ENCODE assay signal across 8 cellular contexts in genomic region chr17:76381633-76382304, GRCh38. TPM values are rescaled to one million over a fixed set of nuclear protein-coding genes. Genes with fewer than 3 reads are reported as not detected.
DNase-seq lines count a peak whose midpoint lies in the region; ATAC-seq and TF ChIP-seq lines count a peak whose summit lies in the region.

No MANE protein-coding gene starts in this region.

- intact Hi-C loops in activated CD4-positive, alpha-beta memory T cell treated with anti-CD3 and anti-CD28 coated beads for 36 hours (cut with micrococcal nuclease) = loop anchor here (10.0 kb wide), 1 partner anchor 247 kb away; no protein-coding TSS in a partner anchor

- no peak for TF ChIP-seq POLR2A in upper lobe of left lung (IDR thresholded peaks at IDR 0.05)

- no peak for ATAC-seq in activated naive CD8-positive, alpha-beta T cell treated with anti-CD3 and anti-CD28 coated beads, Interleukin-2, amount 50 U/mL, for 24 hours
- no peak for ATAC-seq in upper lobe of left lung (ENCODE audit: low FRiP score in 2 of 2)

- no peak for DNase-seq in activated naive CD8-positive, alpha-beta T cell treated with anti-CD3 and anti-CD28 coated beads for 36 hours
- no peak for DNase-seq in activated naive CD8-positive, alpha-beta T cell treated with anti-CD3 and anti-CD28 coated beads, Interleukin-2, amount 50 U/mL, for 24 hours
- DNase-seq in activated CD4-positive, alpha-beta memory T cell treated with anti-CD3 and anti-CD28 coated beads for 36 hours = no peak
- DNase-seq in immature natural killer cell (no peak), upper lobe of left lung (peak in 1 of 2 donors; percentile 51), RPMI8226 (no peak), GM10248 (ENCODE audit: extremely low spot score) (no peak), NCI-H1417 (lab: John Stamatoyannopoulos, UW) (no peak)

- CTCF ChIA-PET in activated CD4-positive, alpha-beta memory T cell treated with anti-CD3 and anti-CD28 coated beads for 36 hours (lab: Charles Lee) = interaction anchor here (0.6 to 8.6 kb wide), 5 partner anchors 16 to 368 kb away, joined by 3 to 97 read pairs (median 7); partner anchors contain the start of gene PRPSAP1
- CTCF ChIA-PET in GM10248 (lab: Yijun Ruan, JAX) = interaction anchor here (1.1 to 2.9 kb wide), 9 partner anchors 9 to 80 kb away, joined by 3 to 21 read pairs (median 5); partner anchors contain the start of gene PRPSAP1

- peaks cover 0 to 5% (median 0%) of the 10 kb centered on the region in 4 donors for H3K36me3 ChIP-seq in upper lobe of left lung

- peaks cover 4% of the 10 kb centered on the region for H3K4me1 Mint-ChIP-seq in activated naive CD8-positive, alpha-beta T cell treated with anti-CD3 and anti-CD28 coated beads for 36 hours
- H3K4me1 Mint-ChIP-seq in activated naive CD8-positive, alpha-beta T cell treated with anti-CD3 and anti-CD28 coated beads, Interleukin-2, amount 50 U/mL, for 24 hours = peaks cover 15% of the 10 kb centered on the region
- peaks cover 8% of the 10 kb centered on the region for H3K4me1 Mint-ChIP-seq in activated CD4-positive, alpha-beta memory T cell treated with anti-CD3 and anti-CD28 coated beads for 36 hours (ENCODE audit: low read depth)
- H3K4me1 Mint-ChIP-seq in immature natural killer cell = peaks cover 6 to 11% of the 10 kb centered on the region in 2 donors

- H3K27me3 Mint-ChIP-seq in activated naive CD8-positive, alpha-beta T cell treated with anti-CD3 and anti-CD28 coated beads for 36 hours = no peaks in the 10 kb centered on the region
- peaks cover 4% of the 10 kb centered on the region for H3K27me3 Mint-ChIP-seq in activated naive CD8-positive, alpha-beta T cell treated with anti-CD3 and anti-CD28 coated beads, Interleukin-2, amount 50 U/mL, for 24 hours
- H3K27me3 Mint-ChIP-seq in activated CD4-positive, alpha-beta memory T cell treated with anti-CD3 and anti-CD28 coated beads for 36 hours = no peaks in the 10 kb centered on the region
- peaks cover 0 to 5% (median 4%) of the 10 kb centered on the region in 3 donors for H3K27me3 Mint-ChIP-seq in immature natural killer cell (ENCODE audit: low read depth in 3 of 3)

- no peaks in the 10 kb centered on the region for H3K9me3 ChIP-seq in upper lobe of left lung

- H3K4me3 Mint-ChIP-seq in activated naive CD8-positive, alpha-beta T cell treated with anti-CD3 and anti-CD28 coated beads for 36 hours = peak overlapping the region; percentile 14
- no peak overlapping the region for H3K4me3 Mint-ChIP-seq in activated naive CD8-positive, alpha-beta T cell treated with anti-CD3 and anti-CD28 coated beads, Interleukin-2, amount 50 U/mL, for 24 hours
- H3K4me3 Mint-ChIP-seq in activated CD4-positive, alpha-beta memory T cell treated with anti-CD3 and anti-CD28 coated beads for 36 hours = peak overlapping the region; percentile 50
- H3K4me3 Mint-ChIP-seq in immature natural killer cell = peak overlapping the region; percentile 38 to 59 (median 47)

- peak overlapping the region in 2 of 4 donors; percentile 67 to 69 for H3K4me3 ChIP-seq in upper lobe of left lung

- no peak for TF ChIP-seq EP300 in upper lobe of left lung (IDR thresholded peaks at IDR 0.05)

- WGBS in upper lobe of left lung, 2 donors = 37 to 66% methylated on average over 7 to 19 of the region's 19 CpGs

- no peak overlapping the region for H3K27ac Mint-ChIP-seq in activated naive CD8-positive, alpha-beta T cell treated with anti-CD3 and anti-CD28 coated beads for 36 hours
- H3K27ac Mint-ChIP-seq in activated naive CD8-positive, alpha-beta T cell treated with anti-CD3 and anti-CD28 coated beads, Interleukin-2, amount 50 U/mL, for 24 hours = no peak overlapping the region
- no peak overlapping the region for H3K27ac Mint-ChIP-seq in activated CD4-positive, alpha-beta memory T cell treated with anti-CD3 and anti-CD28 coated beads for 36 hours
- H3K27ac Mint-ChIP-seq in immature natural killer cell = no peak overlapping the region

- TF ChIP-seq CTCF in upper lobe of left lung (IDR thresholded peaks at IDR 0.05) (no peak), GM10248 (IDR thresholded peaks at IDR 0.05; ENCODE audit: control extremely low read depth, extremely low read depth, low read depth, missing control alignments) (no peak)

- POLR2A ChIA-PET in activated CD4-positive, alpha-beta memory T cell treated with anti-CD3 and anti-CD28 coated beads for 36 hours (lab: Charles Lee) = interaction anchor here (1.7 kb wide), 1 partner anchor 28 kb away, joined by 10 read pairs; the partner anchor contains the start of gene PRPSAP1
- POLR2A ChIA-PET in GM10248 (lab: Yijun Ruan, JAX) = no interaction called here

- peaks cover 26 to 64% (median 45%) of the 10 kb centered on the region in 4 donors for H3K4me1 ChIP-seq in upper lobe of left lung

- H3K36me3 Mint-ChIP-seq in activated naive CD8-positive, alpha-beta T cell treated with anti-CD3 and anti-CD28 coated beads for 36 hours = peaks cover 2% of the 10 kb centered on the region
- H3K36me3 Mint-ChIP-seq in activated naive CD8-positive, alpha-beta T cell treated with anti-CD3 and anti-CD28 coated beads, Interleukin-2, amount 50 U/mL, for 24 hours (ENCODE audit: low read depth) = no peaks in the 10 kb centered on the region
- no peaks in the 10 kb centered on the region for H3K36me3 Mint-ChIP-seq in activated CD4-positive, alpha-beta memory T cell treated with anti-CD3 and anti-CD28 coated beads for 36 hours
- H3K36me3 Mint-ChIP-seq in immature natural killer cell = no peaks in the 10 kb centered on the region

- peak overlapping the region in 3 of 4 donors; percentile 6 to 91 (median 91) for H3K27ac ChIP-seq in upper lobe of left lung

- no peaks in the 10 kb centered on the region for H3K9me3 Mint-ChIP-seq in activated naive CD8-positive, alpha-beta T cell treated with anti-CD3 and anti-CD28 coated beads for 36 hours
- no peaks in the 10 kb centered on the region for H3K9me3 Mint-ChIP-seq in activated naive CD8-positive, alpha-beta T cell treated with anti-CD3 and anti-CD28 coated beads, Interleukin-2, amount 50 U/mL, for 24 hours
- H3K9me3 Mint-ChIP-seq in activated CD4-positive, alpha-beta memory T cell treated with anti-CD3 and anti-CD28 coated beads for 36 hours = no peaks in the 10 kb centered on the region
- H3K9me3 Mint-ChIP-seq in immature natural killer cell = no peaks in the 10 kb centered on the region

- H3K27me3 ChIP-seq in upper lobe of left lung = no peaks in the 10 kb centered on the region

RNA-seq across cellular contexts. Expression of gene SPHK1, which starts 2.6 kb away (rescaled TPM):
- total RNA-seq in activated naive CD8-positive, alpha-beta T cell treated with anti-CD3 and anti-CD28 coated beads for 36 hours = 10 to 100 TPM; 10.9 to 12.0 TPM
- 10 to 100 TPM in 1 of 2 experiments, 1 to 10 TPM in 1; 9.9 to 11.4 TPM for total RNA-seq in activated CD4-positive, alpha-beta memory T cell treated with anti-CD3 and anti-CD28 coated beads for 36 hours
- 1 to 10 TPM; 3.3 to 7.6 (median 6.5) TPM for polyA plus RNA-seq in immature natural killer cell
- 10 to 100 TPM in 3 of 6 donors, 1 to 10 TPM in 3; 5.5 to 16.6 (median 9.5) TPM for total RNA-seq in upper lobe of left lung

RNA-seq across cellular contexts. Expression of gene PRPSAP1, which starts 28.1 kb away (rescaled TPM):
- 10 to 100 TPM; 30.9 to 31.3 TPM for total RNA-seq in activated naive CD8-positive, alpha-beta T cell treated with anti-CD3 and anti-CD28 coated beads for 36 hours
- total RNA-seq in activated CD4-positive, alpha-beta memory T cell treated with anti-CD3 and anti-CD28 coated beads for 36 hours = 10 to 100 TPM; 40.1 to 42.1 TPM
- 10 to 100 TPM; 59.8 to 87.6 (median 75.5) TPM for polyA plus RNA-seq in immature natural killer cell
- total RNA-seq in upper lobe of left lung = 100 to 1,000 TPM in 1 of 6 donors, 10 to 100 TPM in 5; 37.3 to 172 (median 59.2) TPM
